2 cellular contexts compared by ENCODE assay signal in the genomic region with DNA sequence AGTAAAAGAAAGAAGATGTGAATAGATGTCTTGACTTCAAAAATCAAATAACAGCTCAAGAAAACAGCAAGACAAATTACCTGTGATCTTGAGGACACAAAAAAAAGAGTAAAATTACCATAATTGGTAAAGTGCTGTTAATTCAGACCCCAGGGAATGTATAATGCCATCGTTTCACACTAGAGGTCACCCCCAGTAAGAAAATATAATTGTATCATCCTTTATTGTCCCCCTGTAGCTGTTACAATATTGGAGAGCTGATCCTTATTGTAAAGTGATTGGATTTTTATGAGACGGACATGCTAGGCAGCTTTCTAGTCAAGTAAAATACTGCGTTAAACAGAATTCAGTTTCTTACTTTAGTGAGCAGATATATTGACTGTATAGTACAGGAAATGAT.
TF ChIP-seq lines count a peak whose summit lies in the region.

No MANE protein-coding gene starts in this region.

TF ChIP-seq in IMR-90, 13 proteins besides CTCF, POLR2A, EP300 and RAD21:
- TF ChIP-seq MAZ (IDR thresholded peaks at IDR 0.05; ENCODE audit: borderline replicate concordance, low read depth, low read length) = no peak
- no peak for TF ChIP-seq MAFK (IDR thresholded peaks at IDR 0.05; ENCODE audit: low read depth, low read length)
- no peak for TF ChIP-seq CEBPB (IDR thresholded peaks at IDR 0.05; ENCODE audit: low read depth, low read length)
- TF ChIP-seq NFE2L2 (IDR thresholded peaks at IDR 0.05; ENCODE audit: low read depth, low read length) = no peak
- TF ChIP-seq FOS (IDR thresholded peaks at IDR 0.05; ENCODE audit: low read depth, low read length) = no peak
- no peak for TF ChIP-seq SMC3 (IDR thresholded peaks at IDR 0.05; ENCODE audit: low read depth, low read length)

TF ChIP-seq in SK-N-SH treated with all-trans-retinoic acid at 6 μM for 48 hours, 23 proteins besides CTCF, POLR2A, EP300 and RAD21 (continued from another document):
- TF ChIP-seq ESRRG (CRISPR knock-in tag; IDR thresholded peaks at IDR 0.05) (no peak), ZFP3 (CRISPR knock-in tag; IDR thresholded peaks at IDR 0.05) (no peak), BACH2 (CRISPR knock-in tag; IDR thresholded peaks at IDR 0.05; ENCODE audit: borderline replicate concordance) (no peak), CSDC2 (CRISPR knock-in tag; IDR thresholded peaks at IDR 0.05) (no peak)
